11 cellular contexts compared by ENCODE assay signal in the genomic region with DNA sequence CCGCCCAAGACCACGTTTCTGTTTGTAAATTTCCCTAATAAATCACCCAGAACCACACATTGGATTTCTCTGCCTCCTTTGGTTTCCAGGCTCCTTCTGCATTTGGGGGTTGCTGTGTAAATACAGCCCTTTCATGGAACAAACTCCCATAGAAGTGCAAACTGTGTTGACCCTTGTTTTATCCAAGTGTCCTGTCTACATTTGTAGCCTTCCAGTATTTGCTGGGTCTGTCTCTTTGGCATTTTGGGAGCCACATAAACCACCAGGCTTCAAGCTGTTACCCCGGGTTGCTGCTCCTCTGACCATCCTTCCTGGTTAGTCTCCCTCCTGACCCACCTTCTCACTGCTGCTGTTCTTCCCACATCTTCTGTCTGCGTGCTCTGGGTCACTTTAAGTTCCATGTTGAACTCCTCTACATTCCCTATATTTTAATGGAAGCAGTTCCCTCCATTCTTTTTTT. TPM values are rescaled to one million over a fixed set of nuclear protein-coding genes. Genes with fewer than 3 reads are reported as not detected.
DNase-seq lines count a peak whose midpoint lies in the region; ATAC-seq and TF ChIP-seq lines count a peak whose summit lies in the region.
"Had no signal": no experiment of that assay in that cellular context is flagged by ENCODE, and none has a peak within 500 bp of the region (broad histone marks: within the 10 kb centered on the region; RNA-seq: fewer than 3 reads in every experiment).

No MANE protein-coding gene starts in this region.

- H3K36me3 ChIP-seq in A673 (ENCODE audit: insufficient read depth, low read length, poor library complexity, severe bottlenecking) (no peaks in the 10 kb centered on the region), osteoblast (ENCODE audit: insufficient read depth, low read length) (no peaks in the 10 kb centered on the region), Caco-2 (ENCODE audit: control insufficient read depth, insufficient read depth, low read length) (no peaks in the 10 kb centered on the region), gastrocnemius medialis (no peaks in the 10 kb centered on the region)

- peaks cover 29% of the 10 kb centered on the region for H3K4me1 ChIP-seq in A673 (ENCODE audit: insufficient read depth, low read length, poor library complexity, severe bottlenecking)
- peaks cover 21% of the 10 kb centered on the region for H3K4me1 ChIP-seq in osteoblast (ENCODE audit: insufficient read depth, low read length)
- peaks cover 15% of the 10 kb centered on the region for H3K4me1 ChIP-seq in Caco-2
- no peaks in the 10 kb centered on the region for H3K4me1 ChIP-seq in gastrocnemius medialis

- H3K27me3 Mint-ChIP-seq in endothelial cell (ENCODE audit: unreplicated experiment) = peaks cover 13% of the 10 kb centered on the region
- no peaks in the 10 kb centered on the region for H3K27me3 Mint-ChIP-seq in Caco-2 (ENCODE audit: insufficient read depth, unreplicated experiment)
- H3K27me3 Mint-ChIP-seq: activated B cell treated with CpG ODN at 0.5 μM for 24 hours had no signal

- H3K9me3 Mint-ChIP-seq in endothelial cell (ENCODE audit: unreplicated experiment) (no peaks in the 10 kb centered on the region), Caco-2 (ENCODE audit: unreplicated experiment) (no peaks in the 10 kb centered on the region)
- H3K9me3 Mint-ChIP-seq: activated B cell treated with CpG ODN at 0.5 μM for 24 hours had no signal

- DNase-seq in A673 (ENCODE audit: low spot score) = no peak
- DNase-seq in RWPE1 (ENCODE audit: low spot score) = peak; percentile 16
- DNase-seq in endothelial cell (ENCODE audit: low spot score) = no peak
- DNase-seq in osteoblast (ENCODE audit: insufficient read length, low spot score, missing footprints) = peak; percentile 79
- no peak for DNase-seq in Caco-2
- DNase-seq in gastrocnemius medialis = no peak
- DNase-seq in NCI-H69 (lab: John Stamatoyannopoulos, UW) = no peak
- DNase-seq: activated B cell treated with CpG ODN at 0.5 μM for 24 hours, AML-193, head of caudate nucleus had no signal

- no peaks in the 10 kb centered on the region for H4K20me1 ChIP-seq in osteoblast (ENCODE audit: insufficient read depth, low read length)

- TF ChIP-seq CTCF in A673 (conservative IDR thresholded peaks at IDR 0.05; ENCODE audit: low read depth, low read length) (no peak), RWPE1 (conservative IDR thresholded peaks at IDR 0.05; ENCODE audit: low read depth) (no peak), endothelial cell (IDR thresholded peaks at IDR 0.05; ENCODE audit: unreplicated experiment) (no peak), osteoblast (IDR thresholded peaks at IDR 0.05; ENCODE audit: extremely low read depth, low read depth, low read length) (no peak), Caco-2 (IDR thresholded peaks at IDR 0.05; ENCODE audit: insufficient read depth in 1 of 2, low read depth in 1 of 2, low read length in 1 of 2, severe bottlenecking in 1 of 2, unreplicated experiment in 1 of 2) (no peak), gastrocnemius medialis (IDR thresholded peaks at IDR 0.05 in 4 of 5, conservative IDR thresholded peaks at IDR 0.05 in 1 of 5) (no peak)

- CTCF ChIA-PET in A673 (lab: Charles Lee) (no interaction called here), RWPE1 (lab: Yijun Ruan, JAX) (interaction anchor here (0.6 kb wide), 1 partner anchor 1105 kb away, joined by 3 read pairs; no protein-coding TSS in a partner anchor), Caco-2 (lab: Charles Lee) (interaction anchor here (0.7 kb wide), 1 partner anchor 1957 kb away, joined by 3 read pairs; no protein-coding TSS in a partner anchor)

- H3K36me3 Mint-ChIP-seq in endothelial cell (ENCODE audit: low read depth, unreplicated experiment) = peaks cover 52% of the 10 kb centered on the region
- H3K36me3 Mint-ChIP-seq in Caco-2 (ENCODE audit: insufficient read depth, unreplicated experiment) = no peaks in the 10 kb centered on the region

- peak overlapping the region; percentile 84 for H3K4me2 ChIP-seq in osteoblast (ENCODE audit: insufficient read depth, low read length)

- H2AFZ ChIP-seq in osteoblast (ENCODE audit: low read length) = peak overlapping the region; percentile 74

- no TSS peak for BruUV-seq in A673 (replicated peaks; lab: Mats Ljungman, UMichigan)
- no TSS peak for BruUV-seq in Caco-2 (replicated peaks; lab: Mats Ljungman, UMichigan)

- ATAC-seq in gastrocnemius medialis = no peak
- ATAC-seq in HG03520 (IDR thresholded peaks at IDR 0.05; ENCODE audit: unreplicated experiment) = no peak

- POLR2A ChIA-PET in A673 (lab: Charles Lee; ENCODE audit: low non-redundant PET) = no interaction called here
- POLR2A ChIA-PET in RWPE1 (lab: Yijun Ruan, JAX; ENCODE audit: low non-redundant PET) = no interaction called here
- POLR2A ChIA-PET in Caco-2 (lab: Charles Lee) = no interaction called here

- intact Hi-C loops in A673 (cut with micrococcal nuclease; ENCODE audit: unreplicated experiment) = no loop called here
- intact Hi-C loops in Caco-2 (cut with micrococcal nuclease; ENCODE audit: unreplicated experiment) = loop anchor here (1.0 kb wide), 1 partner anchor 7 kb away; the partner anchor contains the start of gene MTHFD1L
- intact Hi-C loops in gastrocnemius medialis (cut with DNase I; ENCODE audit: low total_unique reads) = no loop called here

- H3K79me2 ChIP-seq in osteoblast (ENCODE audit: insufficient read depth, low read length) = peaks cover 4% of the 10 kb centered on the region

- H3K9me3 ChIP-seq in A673 (ENCODE audit: low read depth, low read length, poor library complexity, severe bottlenecking) = no peaks in the 10 kb centered on the region
- no peaks in the 10 kb centered on the region for H3K9me3 ChIP-seq in osteoblast (ENCODE audit: low read depth, low read length)
- no peaks in the 10 kb centered on the region for H3K9me3 ChIP-seq in Caco-2
- H3K9me3 ChIP-seq in gastrocnemius medialis = no peaks in the 10 kb centered on the region

- TF ChIP-seq POLR2A in gastrocnemius medialis (IDR thresholded peaks at IDR 0.05) = no peak

- H3K27ac Mint-ChIP-seq in endothelial cell (ENCODE audit: unreplicated experiment) (peak overlapping the region; percentile 55), Caco-2 (ENCODE audit: unreplicated experiment) (no peak overlapping the region)
- H3K27ac Mint-ChIP-seq: activated B cell treated with CpG ODN at 0.5 μM for 24 hours had no signal

- H3K4me1 Mint-ChIP-seq in endothelial cell (ENCODE audit: unreplicated experiment) (peaks cover 21% of the 10 kb centered on the region), Caco-2 (ENCODE audit: low read depth, unreplicated experiment) (peaks cover 24% of the 10 kb centered on the region)

- H3K4me3 Mint-ChIP-seq in endothelial cell (ENCODE audit: unreplicated experiment) = no peak overlapping the region
- no peak overlapping the region for H3K4me3 Mint-ChIP-seq in Caco-2 (ENCODE audit: unreplicated experiment)
- H3K4me3 Mint-ChIP-seq: activated B cell treated with CpG ODN at 0.5 μM for 24 hours had no signal

- H3K27ac ChIP-seq in A673 (ENCODE audit: low read depth, low read length, poor library complexity, severe bottlenecking) = peak overlapping the region; percentile 95
- peak overlapping the region; percentile 90 for H3K27ac ChIP-seq in RWPE1
- H3K27ac ChIP-seq in osteoblast (ENCODE audit: low read depth, low read length) = peak overlapping the region; percentile 100
- no peak overlapping the region for H3K27ac ChIP-seq in gastrocnemius medialis

- H3K27me3 ChIP-seq in A673 (replicated peaks; ENCODE audit: insufficient read depth, low read depth, low read length, poor library complexity) (no peaks in the 10 kb centered on the region), osteoblast (ENCODE audit: insufficient read depth, low read length) (no peaks in the 10 kb centered on the region), Caco-2 (replicated peaks; ENCODE audit: control insufficient read depth, insufficient read depth, low read length) (no peaks in the 10 kb centered on the region), gastrocnemius medialis (no peaks in the 10 kb centered on the region)

- H3K4me3 ChIP-seq in A673 (ENCODE audit: low read depth, low read length, poor library complexity, severe bottlenecking) = no peak overlapping the region
- peak overlapping the region; percentile 50 for H3K4me3 ChIP-seq in osteoblast (ENCODE audit: insufficient read depth, low read length)
- no peak overlapping the region for H3K4me3 ChIP-seq in Caco-2 (ENCODE audit: low read depth, low read length)
- H3K4me3 ChIP-seq in gastrocnemius medialis = no peak overlapping the region

- in situ Hi-C loops in gastrocnemius medialis (cut with MboI; ENCODE audit: low sequenced_read_pairs in 4 of 4) = no loop called here

RNA-seq across cellular contexts. Expression of gene MTHFD1L, which starts 7.6 kb away (rescaled TPM):
- total RNA-seq in A673 (2021) = 78.7 and 90.7 TPM in 2 replicates
- 66.0 TPM for total RNA-seq in endothelial cell (ENCODE audit: unreplicated experiment)
- total RNA-seq in osteoblast = 56.8 and 58.0 TPM in 2 replicates
- 101 and 102 TPM in 2 replicates for total RNA-seq in Caco-2 (2022)
- total RNA-seq in gastrocnemius medialis = 1 to 10 TPM in 1 of 4 donors, under 1 TPM in 2, not detected in 1; 0.35 to 1.6 (median 0.59) TPM

Comparison
In these comparisons a context has a peak if more than half of its experiments do, and no peak if none do; other contexts are left out.
1. DNase-seq: peak in RWPE1 (single experiment) and osteoblast (single experiment); none in A673 (single experiment), endothelial cell (single experiment), Caco-2 (0 of 2), gastrocnemius medialis (0 of 2) and NCI-H69 (single experiment).
2. H3K27ac ChIP-seq: peak in A673 (single experiment), RWPE1 (single experiment) and osteoblast (single experiment); none in gastrocnemius medialis (0 of 4).
3. RNA of gene MTHFD1L, which starts 7.6 kb away (total RNA-seq): 101 to 102 TPM in Caco-2, 78.7 to 90.7 TPM in A673, 66.0 TPM in endothelial cell (single experiment) and 56.8 to 58.0 TPM in osteoblast; 0.35 to 1.6 TPM in gastrocnemius medialis; every median in the first group is over 10 times any median in the second.